8 cellular contexts compared by ENCODE assay signal in the genomic region with DNA sequence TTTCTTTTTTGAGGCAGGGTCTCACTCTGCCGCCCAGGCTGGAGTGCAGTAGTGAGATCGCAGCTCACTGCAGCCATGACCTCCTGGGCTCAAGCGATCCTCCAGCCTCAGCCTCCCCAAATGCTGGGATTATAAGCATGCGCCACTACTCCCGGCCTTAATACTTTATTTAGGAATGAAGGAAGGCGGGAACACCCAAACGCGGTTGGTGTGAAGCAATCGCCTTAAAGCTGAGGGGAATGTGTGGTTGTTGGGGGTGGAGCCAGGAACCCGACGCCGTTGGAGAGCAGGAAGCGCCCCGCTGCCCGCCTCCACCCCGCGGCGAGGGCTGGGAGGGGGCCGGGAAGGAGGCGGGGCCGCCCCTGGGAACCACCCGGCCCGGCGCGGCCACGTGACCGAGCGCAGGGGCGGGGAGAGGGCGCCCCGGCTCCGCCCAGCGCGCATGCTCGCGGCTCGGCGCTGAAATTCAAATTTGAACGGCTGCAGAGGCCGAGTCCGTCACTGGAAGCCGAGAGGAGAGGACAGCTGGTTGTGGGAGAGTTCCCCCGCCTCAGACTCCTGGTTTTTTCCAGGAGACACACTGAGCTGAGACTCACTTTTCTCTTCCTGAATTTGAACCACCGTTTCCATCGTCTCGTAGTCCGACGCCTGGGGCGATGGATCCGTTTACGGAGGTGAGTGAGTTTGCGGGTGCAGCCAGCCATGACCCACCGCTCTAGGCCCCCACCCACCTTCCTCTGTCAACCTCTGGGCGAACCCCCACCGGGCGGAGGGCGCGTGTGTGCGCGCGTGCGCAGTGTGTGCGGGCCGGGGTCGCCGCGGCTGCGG. TPM values are rescaled to one million over a fixed set of nuclear protein-coding genes. Genes with fewer than 3 reads are reported as not detected.
A peak's percentile ranks its signal among the peaks of the same experiment; 100 is the strongest.
DNase-seq lines count a peak whose midpoint lies in the region; ATAC-seq and TF ChIP-seq lines count a peak whose summit lies in the region.

ANLN (plus strand) TSS at position 492 of the 828 bp plus-strand sequence; CDS start at position 657, 165 bp downstream.

- H3K9me3 ChIP-seq in duodenal mucosa (ENCODE audit: control insufficient read depth in 1 of 2, low read length in 2 of 2), result no peaks in the 10 kb centered on the region

- H3K4me1 ChIP-seq in duodenal mucosa (ENCODE audit: control insufficient read depth in 1 of 2, insufficient read depth in 2 of 2, low read length in 2 of 2), result peaks cover 8 to 26% of the 10 kb centered on the region in 2 donors

- 7 to 8% methylated on average over 32 to 37 of the region's 68 CpGs for WGBS in lower leg skin, 2 donors

- TF ChIP-seq POLR2A in lower leg skin (IDR thresholded peaks at IDR 0.05), result no peak

- no peaks in the 10 kb centered on the region for H3K9me3 Mint-ChIP-seq in activated CD4-positive, alpha-beta memory T cell treated with anti-CD3 and anti-CD28 coated beads for 36 hours

- peak within 1 kb of the TSS; percentile 75 to 92 for H3K4me3 ChIP-seq in duodenal mucosa (ENCODE audit: low read depth in 1 of 2, low read length in 2 of 2)
- H3K4me3 ChIP-seq in lower leg skin (ENCODE audit: low read depth, poor library complexity, severe bottlenecking), result peak within 1 kb of the TSS; percentile 39

- H3K27ac ChIP-seq in duodenal mucosa (ENCODE audit: low read depth, low read length), result peak within 1 kb of the TSS; percentile 5

- CTCF ChIA-PET in activated CD4-positive, alpha-beta memory T cell treated with anti-CD3 and anti-CD28 coated beads for 36 hours (lab: Charles Lee), result interaction anchor here (5.2 kb wide), 1 partner anchor 22 kb away, joined by 23 read pairs; a partner anchor contains a TSS

- H3K9ac ChIP-seq in duodenal mucosa (ENCODE audit: low read depth in 1 of 2, low read length in 2 of 2), result peak within 1 kb of the TSS; percentile 76 to 84

- no peaks in the 10 kb centered on the region for H3K27me3 Mint-ChIP-seq in activated CD4-positive, alpha-beta memory T cell treated with anti-CD3 and anti-CD28 coated beads for 36 hours

- peaks cover 8% of the 10 kb centered on the region for H3K36me3 Mint-ChIP-seq in activated CD4-positive, alpha-beta memory T cell treated with anti-CD3 and anti-CD28 coated beads for 36 hours

- peaks cover 24% of the 10 kb centered on the region for H3K4me1 Mint-ChIP-seq in activated CD4-positive, alpha-beta memory T cell treated with anti-CD3 and anti-CD28 coated beads for 36 hours (ENCODE audit: low read depth)

- TF ChIP-seq CTCF in lower leg skin (IDR thresholded peaks at IDR 0.05), result no peak

- no peaks in the 10 kb centered on the region for H3K36me3 ChIP-seq in duodenal mucosa (ENCODE audit: control insufficient read depth in 1 of 2, insufficient read depth in 2 of 2, low read length in 2 of 2)

- DNase-seq in CD1c-positive myeloid dendritic cell (ENCODE audit: extremely low spot score) (peak; percentile 95), NCI-H748 treated with DMSO at 0.1 percent for 48 hours (lab: John Stamatoyannopoulos, UW) (peak; percentile 77), lower leg skin (ENCODE audit: low spot score in 2 of 2) (peak; percentile 95 to 99)
- peak; percentile 91 for DNase-seq in activated CD4-positive, alpha-beta memory T cell treated with anti-CD3 and anti-CD28 coated beads for 36 hours
- DNase-seq in stimulated activated CD4-positive, alpha-beta T cell treated with anti-CD3 and anti-CD28 coated beads, Interleukin-4, amount 100 ng/mL, for 24 hours, result peak; percentile 82

- intact Hi-C loops in activated CD4-positive, alpha-beta memory T cell treated with anti-CD3 and anti-CD28 coated beads for 36 hours (cut with micrococcal nuclease), result loop anchor here (1.0 to 10.0 kb wide), 6 partner anchors 22 to 1055 kb away; partner anchors contain the start of genes EEPD1, ELMO1 and SEPTIN7
- intact Hi-C loops in lower leg skin (cut with DNase I; ENCODE audit: low total_unique reads), result no loop called here

- POLR2A ChIA-PET in activated CD4-positive, alpha-beta memory T cell treated with anti-CD3 and anti-CD28 coated beads for 36 hours (lab: Charles Lee), result interaction anchor here (0.9 kb wide), 1 partner anchor 102 kb away, joined by 3 read pairs; no protein-coding TSS in a partner anchor

- H3K27ac Mint-ChIP-seq in activated CD4-positive, alpha-beta memory T cell treated with anti-CD3 and anti-CD28 coated beads for 36 hours, result peak within 1 kb of the TSS; percentile 88

- peak; percentile 71 for ATAC-seq in GM19372 (IDR thresholded peaks at IDR 0.05; ENCODE audit: low read depth, unreplicated experiment)
- peak; percentile 77 for ATAC-seq in HG03521 (IDR thresholded peaks at IDR 0.05; ENCODE audit: unreplicated experiment)

- no peaks in the 10 kb centered on the region for H3K27me3 ChIP-seq in duodenal mucosa (ENCODE audit: control insufficient read depth in 1 of 2, insufficient read depth in 2 of 2, low read length in 2 of 2)

- H3K4me3 Mint-ChIP-seq in activated CD4-positive, alpha-beta memory T cell treated with anti-CD3 and anti-CD28 coated beads for 36 hours, result peak within 1 kb of the TSS; percentile 93

RNA-seq across cellular contexts. Expression of gene ANLN, which starts in this region (rescaled TPM):
- total RNA-seq in activated CD4-positive, alpha-beta memory T cell treated with anti-CD3 and anti-CD28 coated beads for 36 hours, result 10 to 100 TPM; 46.6 to 54.7 TPM
- total RNA-seq in lower leg skin, result 10 to 100 TPM in 3 of 4 donors, 1 to 10 TPM in 1; 9.4 to 17.3 (median 13.5) TPM

Comparison
In these comparisons a context has a peak if more than half of its experiments do, and no peak if none do; other contexts are left out.
1. Peak in every context shown above with its lines: DNase-seq, ATAC-seq, H3K4me3 ChIP-seq and H3K27ac ChIP-seq.